In genomic region chr6:110511401-110511800, GRCh38 we compare ENCODE assay signal across 16 cellular contexts. TPM values are rescaled to one million over a fixed set of nuclear protein-coding genes. Genes with fewer than 3 reads are reported as not detected.
"Had no signal": no experiment of that assay in that cellular context is flagged by ENCODE, and none has a peak within 500 bp of the region (broad histone marks: within the 10 kb centered on the region; RNA-seq: fewer than 3 reads in every experiment).

No MANE protein-coding gene starts in this region.

- H3K4me3 ChIP-seq: adrenal gland, transverse colon had no signal

- H3K9me3 ChIP-seq: adrenal gland, transverse colon had no signal

- H3K4me1 ChIP-seq: transverse colon had no signal

- H3K27ac Mint-ChIP-seq: activated B cell treated with CpG ODN at 0.5 μM for 24 hours; T-helper 1 cell treated with Interleukin-12 subunit alpha and Interleukin-12 subunit beta and Interleukin-4 antibody, amounts not matched to agents 30 μg/mL and 1 μg/mL, for 36 hours had no signal

- H3K9me3 Mint-ChIP-seq: activated B cell treated with CpG ODN at 0.5 μM for 24 hours; central memory CD8-positive, alpha-beta T cell; T-helper 1 cell treated with Interleukin-12 subunit alpha and Interleukin-12 subunit beta and Interleukin-4 antibody, amounts not matched to agents 30 μg/mL and 1 μg/mL, for 36 hours had no signal

- H3K4me3 Mint-ChIP-seq: activated B cell treated with CpG ODN at 0.5 μM for 24 hours; central memory CD8-positive, alpha-beta T cell; T-helper 1 cell treated with Interleukin-12 subunit alpha and Interleukin-12 subunit beta and Interleukin-4 antibody, amounts not matched to agents 30 μg/mL and 1 μg/mL, for 36 hours had no signal

- H3K4me1 Mint-ChIP-seq: central memory CD8-positive, alpha-beta T cell had no signal

- DNase-seq: activated B cell treated with CpG ODN at 0.5 μM for 24 hours; activated CD4-positive, alpha-beta T cell treated with anti-CD3 and anti-CD28 coated beads, Interleukin-2, amount 50 U/mL, for 1 hour; activated naive CD4-positive, alpha-beta T cell treated with anti-CD3 and anti-CD28 coated beads, Interleukin-2, amount 50 U/mL, for 16 hours; activated T-cell treated with anti-CD3 and anti-CD28 coated beads, Interleukin-2, amount 50 U/mL, for 1 hour; adrenal gland; hypothalamus; kidney glomerular epithelial cell; stimulated activated CD4-positive, alpha-beta T cell treated with anti-CD3 and anti-CD28 coated beads, Interleukin-12 subunit alpha, Interleukin-12 subunit beta, amount 100 ng/mL, for 4 hours; stimulated activated naive CD4-positive, alpha-beta T cell; substantia nigra; transverse colon had no signal

- H3K27me3 ChIP-seq: adrenal gland, transverse colon had no signal

- H3K36me3 ChIP-seq: adrenal gland, transverse colon had no signal

- H3K27ac ChIP-seq: adrenal gland, transverse colon had no signal

RNA-seq across cellular contexts. Expression of gene SLC22A16, which starts 35.0 kb away (rescaled TPM):
- total RNA-seq: activated B cell treated with CpG ODN at 0.5 μM for 24 hours, osteocyte, transverse colon had no signal
- polyA plus RNA-seq: adrenal gland, esophagus, neural cell had no signal
